ENCODE assay signal across 12 cellular contexts in the genomic region with DNA sequence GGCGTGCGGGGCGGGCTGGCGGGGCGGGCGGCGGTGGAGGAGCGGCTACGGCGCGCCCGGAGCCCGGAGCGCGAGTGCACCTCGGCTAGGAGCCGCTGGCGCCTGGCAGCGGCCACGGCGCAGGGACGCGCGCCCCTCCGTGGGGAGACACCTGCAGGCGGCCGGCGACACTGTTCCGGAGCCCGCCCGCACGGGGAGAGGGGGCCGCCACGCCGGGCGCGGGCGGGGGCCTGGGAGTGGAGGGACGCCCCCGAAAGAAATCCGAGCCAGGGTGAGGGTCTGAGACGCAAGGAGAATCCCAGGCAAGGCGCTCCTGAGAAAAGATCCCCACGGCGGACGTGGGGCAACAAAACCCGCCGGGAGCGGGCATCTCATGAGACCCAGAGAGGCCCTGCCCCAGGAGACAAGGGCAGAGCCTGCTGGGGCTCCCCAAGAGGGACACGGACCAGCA. TPM values are rescaled to one million over a fixed set of nuclear protein-coding genes. Genes with fewer than 3 reads are reported as not detected.
DNase-seq lines count a peak whose midpoint lies in the region; ATAC-seq, FAIRE-seq and TF ChIP-seq lines count a peak whose summit lies in the region.
"Had no signal": no experiment of that assay in that cellular context is flagged by ENCODE, and none has a peak within 500 bp of the region (broad histone marks: within the 10 kb centered on the region; RNA-seq: fewer than 3 reads in every experiment).

Gene GSG1L (minus strand): TSS at position 104 of the 451 bp plus-strand sequence. CDS start 290 bp downstream, outside the sequence.

- TF ChIP-seq EP300 in Ishikawa (IDR thresholded peaks at IDR 0.05; ENCODE audit: borderline replicate concordance) = no peak

- no peaks in the 10 kb centered on the region for H3K4me1 Mint-ChIP-seq in endothelial cell (ENCODE audit: unreplicated experiment)

- no CpG with 5 or more reads among the region's 50 CpGs for WGBS in neuronal stem cell (ENCODE audit: extremely low coverage in 2 of 2, insufficient read length in 2 of 2, insufficient replicate concordance in 1 of 2), 2 donors
- 2 to 11% (median 4%) methylated on average over 10 to 50 of the region's 50 CpGs for WGBS in small intestine, 3 donors

- peaks cover 27% of the 10 kb centered on the region for H3K27me3 Mint-ChIP-seq in endothelial cell (ENCODE audit: unreplicated experiment)

- TF ChIP-seq CTCF in endothelial cell (IDR thresholded peaks at IDR 0.05; ENCODE audit: unreplicated experiment) = no peak

- H4K91ac ChIP-seq in neuronal stem cell (ENCODE audit: low read depth, low read length, poor library complexity) = no peak within 1 kb of the TSS

- TF ChIP-seq RAD21 in Ishikawa (IDR thresholded peaks at IDR 0.05; ENCODE audit: low read depth) = peak; percentile 9; the same call in 1 of the 2 replicates

- H3K4me1 ChIP-seq in neuronal stem cell (ENCODE audit: control insufficient read depth in 2 of 2, insufficient read depth in 1 of 2, low read depth in 1 of 2, low read length in 2 of 2) (peaks cover 0 to 3% of the 10 kb centered on the region in 2 donors), small intestine (ENCODE audit: control insufficient read depth in 2 of 2, insufficient read depth in 1 of 2, low read depth in 1 of 2, low read length in 1 of 2) (no peaks in the 10 kb centered on the region)

- H3K9me3 Mint-ChIP-seq in endothelial cell (ENCODE audit: unreplicated experiment) = no peaks in the 10 kb centered on the region

- H3K9ac ChIP-seq in neuronal stem cell (ENCODE audit: low read depth, low read length, poor library complexity) = peak within 1 kb of the TSS; percentile 67

- no peak within 1 kb of the TSS for H2BK15ac ChIP-seq in neuronal stem cell (ENCODE audit: low read length)

- H3K36me3 ChIP-seq in neuronal stem cell (replicated peaks in 1 of 2; ENCODE audit: control insufficient read depth in 2 of 2, insufficient read depth in 2 of 2, low read length in 2 of 2) (no peaks in the 10 kb centered on the region), small intestine (ENCODE audit: control insufficient read depth in 2 of 2, insufficient read depth in 2 of 2, low read length in 2 of 2) (no peaks in the 10 kb centered on the region)

- peak within 1 kb of the TSS; percentile 9 for H3K18ac ChIP-seq in neuronal stem cell (ENCODE audit: low read length)

- peak within 1 kb of the TSS; percentile 18 for H3K23ac ChIP-seq in neuronal stem cell (ENCODE audit: low read depth, low read length, poor library complexity)

- H2BK5ac ChIP-seq in neuronal stem cell (ENCODE audit: low read length) = peak within 1 kb of the TSS; percentile 35

- H3K36me3 Mint-ChIP-seq in endothelial cell (ENCODE audit: low read depth, unreplicated experiment) = peaks cover 4% of the 10 kb centered on the region

- no peak within 1 kb of the TSS for H2BK12ac ChIP-seq in neuronal stem cell (ENCODE audit: low read length)

- peak within 1 kb of the TSS; percentile 66 for H2AFZ ChIP-seq in neuronal stem cell (ENCODE audit: low read length)
- H2AFZ ChIP-seq: PC-9 had no signal

- DNase-seq in D341Med (ENCODE audit: low spot score) = peak; percentile 87
- peak; percentile 27 for DNase-seq in endothelial cell (ENCODE audit: low spot score)
- DNase-seq in neuronal stem cell (ENCODE audit: low spot score) = no peak
- DNase-seq in COR-L47 (lab: John Stamatoyannopoulos, UW) = no peak
- DNase-seq in activated CD4-positive, CD25-positive, alpha-beta regulatory T cell treated with anti-CD3 and anti-CD28 coated beads, Interleukin-2, amount 50 U/mL, for 72 hours = no peak
- no peak for DNase-seq in small intestine
- DNase-seq: activated CD8-positive, alpha-beta memory T cell treated with anti-CD3 and anti-CD28 coated beads, Interleukin-2, amount 50 U/mL, for 4 hours; PC-9 had no signal

- H3K14ac ChIP-seq in neuronal stem cell (ENCODE audit: low read length) = no peak within 1 kb of the TSS

- peaks cover 0 to 2% of the 10 kb centered on the region in 2 donors for H3K9me3 ChIP-seq in neuronal stem cell (replicated peaks in 1 of 2; ENCODE audit: control insufficient read depth in 2 of 2, insufficient read depth in 1 of 2, low read depth in 1 of 2, low read length in 2 of 2)
- H3K9me3 ChIP-seq in small intestine (ENCODE audit: control insufficient read depth, low read depth) = no peaks in the 10 kb centered on the region

- H3K79me1 ChIP-seq in neuronal stem cell (ENCODE audit: low read depth, low read length) = no peaks in the 10 kb centered on the region

- H2BK120ac ChIP-seq in neuronal stem cell (ENCODE audit: low read depth, low read length) = no peak within 1 kb of the TSS

- peak within 1 kb of the TSS; percentile 92 for H3K4me2 ChIP-seq in neuronal stem cell (ENCODE audit: insufficient read depth, low read length, poor library complexity, severe bottlenecking)
- H3K4me2 ChIP-seq: PC-9 had no signal

- no peak for FAIRE-seq in small intestine (lab: Jason Lieb, UNC)

- no peak within 1 kb of the TSS for H4K8ac ChIP-seq in neuronal stem cell (ENCODE audit: low read depth, low read length)

- no peak within 1 kb of the TSS for H3K4ac ChIP-seq in neuronal stem cell (ENCODE audit: low read length)

- H2AK5ac ChIP-seq in neuronal stem cell (ENCODE audit: low read depth, low read length) = no peak within 1 kb of the TSS

- H3K27me3 ChIP-seq in neuronal stem cell (ENCODE audit: control insufficient read depth in 3 of 3, insufficient read depth in 3 of 3, low read depth in 1 of 3, low read length in 3 of 3) (peaks cover 20 to 89% (median 55%) of the 10 kb centered on the region in 3 experiments), small intestine (ENCODE audit: control insufficient read depth in 2 of 2, insufficient read depth in 2 of 2, low read length in 2 of 2) (peaks cover 7 to 15% of the 10 kb centered on the region in 2 donors)

- H3K27ac Mint-ChIP-seq in endothelial cell (ENCODE audit: unreplicated experiment) = no peak within 1 kb of the TSS

- H3K4me3 ChIP-seq in neuronal stem cell (ENCODE audit: low read length in 2 of 2) = peak within 1 kb of the TSS; percentile 26 to 77
- peak within 1 kb of the TSS in 1 of 2 donors; percentile 26 for H3K4me3 ChIP-seq in small intestine (ENCODE audit: low read depth in 1 of 2, low read length in 2 of 2)
- H3K4me3 ChIP-seq: PC-9 had no signal

- H3K27ac ChIP-seq in neuronal stem cell (replicated peaks; ENCODE audit: low read length) = no peak within 1 kb of the TSS
- no peak within 1 kb of the TSS for H3K27ac ChIP-seq in small intestine (ENCODE audit: low read depth in 1 of 2, low read length in 1 of 2)
- H3K27ac ChIP-seq: PC-9 had no signal

- ATAC-seq in HG03565 (IDR thresholded peaks at IDR 0.05; ENCODE audit: unreplicated experiment) = no peak

- peak within 1 kb of the TSS; percentile 67 for H3K4me3 Mint-ChIP-seq in endothelial cell (ENCODE audit: unreplicated experiment)

TF ChIP-seq in Ishikawa, 13 proteins besides CTCF, POLR2A, EP300 and RAD21:
- no peak for TF ChIP-seq YY1 (IDR thresholded peaks at IDR 0.05; ENCODE audit: low read depth)
- TF ChIP-seq NFIC (IDR thresholded peaks at IDR 0.05) = no peak

RNA-seq across cellular contexts. Expression of gene GSG1L, which starts in this region (rescaled TPM):
- 0.38 TPM for total RNA-seq in endothelial cell (ENCODE audit: unreplicated experiment)
- polyA plus RNA-seq in neuronal stem cell (2013, experiment 1 of 2) = 0.04 TPM
- polyA plus RNA-seq in neuronal stem cell (2013, experiment 2 of 2) = 0.03 TPM
- under 1 TPM in 1 of 3 donors, not detected in 2; 0.22 TPM for polyA plus RNA-seq in small intestine
- total RNA-seq: G401, HT1080, PC-9 had no signal

Comparison
In these comparisons a context has a peak if more than half of its experiments do, and no peak if none do; other contexts are left out.
1. Peak in DNase-seq in endothelial cell; RNA of the gene not detected or under 1 TPM.